In the genomic region with DNA sequence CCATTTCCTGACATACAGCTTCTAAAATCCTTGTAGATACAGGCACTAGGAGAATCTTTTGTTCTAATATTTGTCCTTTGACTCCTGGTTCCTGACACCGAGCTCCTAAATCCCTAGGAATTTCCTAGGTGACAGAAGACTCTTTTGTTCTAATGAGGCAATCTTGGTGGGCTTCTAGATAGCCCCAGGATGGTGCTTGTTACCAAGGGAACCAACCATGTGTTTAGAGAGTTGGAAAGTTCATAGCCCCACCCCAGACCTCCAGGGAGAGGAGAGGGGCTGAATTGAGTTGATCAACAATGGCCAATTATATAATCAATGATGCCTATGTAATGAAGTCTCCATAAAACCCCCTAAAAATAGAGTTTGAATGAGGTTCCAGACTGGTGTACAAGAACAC, we compare ENCODE assay signal across 16 cellular contexts.
DNase-seq lines count a peak whose midpoint lies in the region; ATAC-seq, FAIRE-seq and TF ChIP-seq lines count a peak whose summit lies in the region.
"Had no signal": no experiment of that assay in that cellular context is flagged by ENCODE, and none has a peak within 500 bp of the region (broad histone marks: within the 10 kb centered on the region; RNA-seq: fewer than 3 reads in every experiment).

No MANE protein-coding gene starts in this region.

- H3K9ac ChIP-seq in HepG2 (ENCODE audit: insufficient read depth, low read depth, low read length) = no peak overlapping the region
- H3K9ac ChIP-seq: BLaER1 had no signal

- no peak overlapping the region for H3K4me2 ChIP-seq in HepG2 (ENCODE audit: low read depth, low read length)
- H3K4me2 ChIP-seq: BLaER1 had no signal

- H4K20me1 ChIP-seq in HepG2 (ENCODE audit: insufficient read depth, low read length) = no peaks in the 10 kb centered on the region

- peak overlapping the region; percentile 7 for H3K27ac ChIP-seq in HepG2 (ENCODE audit: extremely low read length, insufficient read depth, low read length)
- no peak overlapping the region for H3K27ac ChIP-seq in right lobe of liver
- H3K27ac ChIP-seq in ectodermal cell (ENCODE audit: insufficient read depth, low read depth, low read length, poor library complexity, severe bottlenecking) = peak overlapping the region; percentile 28
- H3K27ac ChIP-seq: BLaER1 had no signal

- no peaks in the 10 kb centered on the region for H3K9me3 Mint-ChIP-seq in neural crest cell
- no peaks in the 10 kb centered on the region for H3K9me3 Mint-ChIP-seq in activated T-helper 2 cell treated with anti-CD3 and anti-CD28 coated beads, Interferon-gamma antibody, Interleukin-2, Interleukin-4, amounts not matched to agents 10 μg/mL and 5 μg/mL and 100 μg/mL, durations not matched to agents 14 hours and 24 hours and 36 hours
- H3K9me3 Mint-ChIP-seq: CD8-positive, alpha-beta memory T cell had no signal

- no peak for TF ChIP-seq RAD21 in HepG2 (CRISPR knock-in tag; IDR thresholded peaks at IDR 0.05)

- peaks cover 51% of the 10 kb centered on the region for H3K4me1 Mint-ChIP-seq in neural crest cell
- H3K4me1 Mint-ChIP-seq in activated T-helper 2 cell treated with anti-CD3 and anti-CD28 coated beads, Interferon-gamma antibody, Interleukin-2, Interleukin-4, amounts not matched to agents 10 μg/mL and 5 μg/mL and 100 μg/mL, durations not matched to agents 14 hours and 24 hours and 36 hours (ENCODE audit: low read depth) = peaks cover 4% of the 10 kb centered on the region

- ATAC-seq in HepG2 = no peak
- ATAC-seq in right lobe of liver = no peak
- no peak for ATAC-seq in GM18505 (IDR thresholded peaks at IDR 0.05; ENCODE audit: unreplicated experiment)
- ATAC-seq: GM12878 had no signal

- TF ChIP-seq CTCF in HepG2 (CRISPR knock-in tag; IDR thresholded peaks at IDR 0.05) (no peak), right lobe of liver (IDR thresholded peaks at IDR 0.05) (no peak), neural crest cell (conservative IDR thresholded peaks at IDR 0.05) (no peak)

- in situ Hi-C loops in HepG2 (cut with HindIII; ENCODE audit: extremely low pct_ligation_motif_present, low pct_unique_long_range_greater_than_20kb) = no loop called here

- H3K36me3 ChIP-seq in HepG2 (replicated peaks in 1 of 2; ENCODE audit: control insufficient read depth in 1 of 2, insufficient read depth in 2 of 2, low read length in 2 of 2) (no peaks in the 10 kb centered on the region; a peak in 1 of 5 replicates), right lobe of liver (no peaks in the 10 kb centered on the region), ectodermal cell (ENCODE audit: control insufficient read depth, insufficient read depth, low read length) (no peaks in the 10 kb centered on the region)
- H3K36me3 ChIP-seq: HAP-1 had no signal

- WGBS in HepG2 (ENCODE audit: low lambda C conversion rate) = 54% methylated on average over 1 of the region's 1 CpG
- WGBS in right lobe of liver (ENCODE audit: insufficient coverage, low coverage, low lambda C conversion rate, missing lambda C conversion rate) = 79% methylated on average over 1 of the region's 1 CpG
- WGBS in ectodermal cell, 2 experiments = 0 to 4% methylated on average over 1 of the region's 1 CpG

- H3K79me2 ChIP-seq in HepG2 (ENCODE audit: insufficient read depth, low read length) = peaks cover 5% of the 10 kb centered on the region

- H3K27me3 ChIP-seq in HepG2 (ENCODE audit: control insufficient read depth in 1 of 2, insufficient read depth in 2 of 2, low read length in 2 of 2) (no peaks in the 10 kb centered on the region), right lobe of liver (no peaks in the 10 kb centered on the region), ectodermal cell (ENCODE audit: control insufficient read depth, insufficient read depth, low read length, poor library complexity, severe bottlenecking) (no peaks in the 10 kb centered on the region)
- H3K27me3 ChIP-seq: BLaER1 had no signal

- H2AFZ ChIP-seq in HepG2 (ENCODE audit: low read length) = no peak overlapping the region

- intact Hi-C loops in HepG2 (cut with micrococcal nuclease; ENCODE audit: unreplicated experiment) (no loop called here), right lobe of liver (cut with DNase I) (no loop called here)
- intact Hi-C loops in activated T-helper 2 cell treated with anti-CD3 and anti-CD28 coated beads, Interferon-gamma antibody, Interleukin-2, Interleukin-4, amounts not matched to agents 10 μg/mL and 5 μg/mL and 100 μg/mL, durations not matched to agents 14 hours and 24 hours and 36 hours (cut with micrococcal nuclease) = no loop called here

- TF ChIP-seq POLR2A in HepG2 (IDR thresholded peaks at IDR 0.05; ENCODE audit: insufficient read depth in 1 of 2, low read depth in 2 of 2, low read length in 2 of 2) (no peak), right lobe of liver (IDR thresholded peaks at IDR 0.05) (no peak), GM18505 (IDR thresholded peaks at IDR 0.05; ENCODE audit: borderline replicate concordance, extremely low read depth, insufficient read depth, insufficient read length) (no peak)

- H3K4me3 Mint-ChIP-seq in neural crest cell = peak overlapping the region; percentile 24
- H3K4me3 Mint-ChIP-seq in activated T-helper 2 cell treated with anti-CD3 and anti-CD28 coated beads, Interferon-gamma antibody, Interleukin-2, Interleukin-4, amounts not matched to agents 10 μg/mL and 5 μg/mL and 100 μg/mL, durations not matched to agents 14 hours and 24 hours and 36 hours (ENCODE audit: low read depth) = no peak overlapping the region
- H3K4me3 Mint-ChIP-seq: CD8-positive, alpha-beta memory T cell had no signal

- CTCF ChIA-PET in HepG2 (lab: Yijun Ruan, JAX; ENCODE audit: low intra/inter-chr PET ratio, low total read pairs) = no interaction called here

- H3K4me3 ChIP-seq in HepG2 (replicated peaks in 1 of 3; ENCODE audit: insufficient read depth in 1 of 3, low read depth in 2 of 3, low read length in 3 of 3) = no peak overlapping the region
- H3K4me3 ChIP-seq in right lobe of liver = no peak overlapping the region
- H3K4me3 ChIP-seq in ectodermal cell (ENCODE audit: insufficient read depth, low read depth, low read length) = no peak overlapping the region
- H3K4me3 ChIP-seq: BLaER1, GM12878, HAP-1 had no signal

- no peak for FAIRE-seq in HepG2 (lab: Jason Lieb, UNC)
- FAIRE-seq: GM12878, H1, HTR-8/SVneo had no signal

- H3K36me3 Mint-ChIP-seq in neural crest cell (ENCODE audit: low read depth) = no peaks in the 10 kb centered on the region
- no peaks in the 10 kb centered on the region for H3K36me3 Mint-ChIP-seq in activated T-helper 2 cell treated with anti-CD3 and anti-CD28 coated beads, Interferon-gamma antibody, Interleukin-2, Interleukin-4, amounts not matched to agents 10 μg/mL and 5 μg/mL and 100 μg/mL, durations not matched to agents 14 hours and 24 hours and 36 hours (ENCODE audit: low read depth)

- TF ChIP-seq EP300 in HepG2 (IDR thresholded peaks at IDR 0.05; ENCODE audit: low read depth in 2 of 2, low read length in 2 of 2) (no peak), HepG2 (CRISPR knock-in tag; IDR thresholded peaks at IDR 0.05; ENCODE audit: borderline replicate concordance) (no peak)

- peaks cover 12% of the 10 kb centered on the region for H3K4me1 ChIP-seq in HepG2 (ENCODE audit: insufficient read depth, low read length)
- peaks cover 0 to 4% (median 0%) of the 10 kb centered on the region in 4 donors for H3K4me1 ChIP-seq in right lobe of liver
- H3K4me1 ChIP-seq in ectodermal cell (ENCODE audit: control insufficient read depth, insufficient read depth, low read length) = peaks cover 8% of the 10 kb centered on the region
- H3K4me1 ChIP-seq: BLaER1, HAP-1 had no signal

- no TSS peak for BruUV-seq in HepG2 (replicated peaks; lab: Mats Ljungman, UMichigan)

- no peaks in the 10 kb centered on the region for H3K27me3 Mint-ChIP-seq in neural crest cell (ENCODE audit: low read depth)
- no peaks in the 10 kb centered on the region for H3K27me3 Mint-ChIP-seq in activated T-helper 2 cell treated with anti-CD3 and anti-CD28 coated beads, Interferon-gamma antibody, Interleukin-2, Interleukin-4, amounts not matched to agents 10 μg/mL and 5 μg/mL and 100 μg/mL, durations not matched to agents 14 hours and 24 hours and 36 hours (ENCODE audit: low read depth)

- no peak overlapping the region for H3K27ac Mint-ChIP-seq in neural crest cell (ENCODE audit: unreplicated experiment)
- no peak overlapping the region for H3K27ac Mint-ChIP-seq in activated T-helper 2 cell treated with anti-CD3 and anti-CD28 coated beads, Interferon-gamma antibody, Interleukin-2, Interleukin-4, amounts not matched to agents 10 μg/mL and 5 μg/mL and 100 μg/mL, durations not matched to agents 14 hours and 24 hours and 36 hours

- no peaks in the 10 kb centered on the region for H3K9me3 ChIP-seq in HepG2 (ENCODE audit: low read length)
- no peaks in the 10 kb centered on the region for H3K9me3 ChIP-seq in right lobe of liver
- no peaks in the 10 kb centered on the region for H3K9me3 ChIP-seq in ectodermal cell (ENCODE audit: control insufficient read depth, low read length)
- H3K9me3 ChIP-seq: BLaER1, HAP-1 had no signal

- peak; percentile 34 for DNase-seq in HepG2 (ENCODE audit: low spot score)
- no peak for DNase-seq in right lobe of liver
- DNase-seq in neural crest cell (ENCODE audit: low read depth, low spot score) = no peak
- DNase-seq in NCI-H2171 treated with DMSO at 0.1 percent for 48 hours (lab: John Stamatoyannopoulos, UW) = no peak
- no peak for DNase-seq in activated T-helper 2 cell treated with anti-CD3 and anti-CD28 coated beads, Interferon-gamma antibody, Interleukin-2, Interleukin-4, amounts not matched to agents 10 μg/mL and 5 μg/mL and 100 μg/mL, durations not matched to agents 14 hours and 24 hours and 36 hours (ENCODE audit: low spot score)
- DNase-seq: 8988T; AML-193; CD8-positive, alpha-beta memory T cell; DMS53 had no signal

- POLR2A ChIA-PET in HepG2 (lab: Yijun Ruan, JAX) = no interaction called here

TF ChIP-seq in HepG2, 621 proteins besides CTCF, POLR2A, EP300 and RAD21:
- TF ChIP-seq SYNCRIP (IDR thresholded peaks at IDR 0.05; ENCODE audit: insufficient read depth, low read depth, low read length) = no peak
- no peak for TF ChIP-seq SOX13 (IDR thresholded peaks at IDR 0.05)
- peak in 1 of 2 experiments; percentile 30; a peak in 1 of 4 replicates for TF ChIP-seq SOX13 (CRISPR knock-in tag; conservative IDR thresholded peaks at IDR 0.05 in 1 of 2, IDR thresholded peaks at IDR 0.05 in 1 of 2)

Comparison
In these comparisons a context has a peak if more than half of its experiments do, and no peak if none do; other contexts are left out.
1. H3K27ac ChIP-seq: peak in HepG2 (single experiment) and ectodermal cell (single experiment); none in right lobe of liver (0 of 3).